ENCODE assay signal across 1 cellular context in the genomic region with DNA sequence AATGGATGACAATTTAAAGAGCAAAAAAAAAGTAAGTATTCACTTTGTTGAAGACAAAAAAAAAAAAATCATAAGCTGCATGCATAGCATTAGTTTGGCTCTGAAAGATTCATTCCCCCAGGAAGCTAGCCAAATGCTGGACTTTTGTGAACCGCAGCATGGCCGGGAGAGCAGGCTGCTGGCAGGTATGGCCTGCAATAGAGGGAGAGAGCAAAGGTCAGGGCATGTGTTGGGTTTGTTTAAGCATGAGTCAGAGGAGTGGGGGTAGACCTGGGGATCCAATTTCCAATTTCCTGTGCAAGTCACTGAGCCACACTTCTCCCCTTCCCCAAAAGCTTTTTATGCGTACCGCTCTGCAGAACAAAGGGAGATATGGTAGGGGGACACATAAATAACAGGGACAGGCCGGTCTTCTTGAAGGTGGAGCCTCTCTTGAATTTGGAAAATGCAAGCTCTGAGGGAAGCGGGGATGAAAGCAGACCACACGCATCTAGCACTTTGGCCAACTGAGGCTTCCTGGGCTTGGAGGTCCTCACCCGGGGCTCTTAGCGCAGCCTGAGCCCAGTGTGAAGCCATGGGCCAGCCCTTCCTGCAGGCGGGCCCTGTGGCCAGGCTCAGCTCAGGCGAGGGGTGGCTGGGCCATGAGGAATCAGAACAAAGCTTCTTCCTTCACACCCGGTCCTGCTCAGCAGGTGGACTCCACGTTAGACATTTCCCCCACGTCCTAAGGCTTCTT.
A peak's percentile ranks its signal among the peaks of the same experiment; 100 is the strongest.
TF ChIP-seq lines count a peak whose summit lies in the region.

No MANE protein-coding gene starts in this region.

TF ChIP-seq in HEK293, 187 proteins besides CTCF, POLR2A, EP300 and RAD21 (continued from another document and continues in another):
- TF ChIP-seq, protein P1, sequence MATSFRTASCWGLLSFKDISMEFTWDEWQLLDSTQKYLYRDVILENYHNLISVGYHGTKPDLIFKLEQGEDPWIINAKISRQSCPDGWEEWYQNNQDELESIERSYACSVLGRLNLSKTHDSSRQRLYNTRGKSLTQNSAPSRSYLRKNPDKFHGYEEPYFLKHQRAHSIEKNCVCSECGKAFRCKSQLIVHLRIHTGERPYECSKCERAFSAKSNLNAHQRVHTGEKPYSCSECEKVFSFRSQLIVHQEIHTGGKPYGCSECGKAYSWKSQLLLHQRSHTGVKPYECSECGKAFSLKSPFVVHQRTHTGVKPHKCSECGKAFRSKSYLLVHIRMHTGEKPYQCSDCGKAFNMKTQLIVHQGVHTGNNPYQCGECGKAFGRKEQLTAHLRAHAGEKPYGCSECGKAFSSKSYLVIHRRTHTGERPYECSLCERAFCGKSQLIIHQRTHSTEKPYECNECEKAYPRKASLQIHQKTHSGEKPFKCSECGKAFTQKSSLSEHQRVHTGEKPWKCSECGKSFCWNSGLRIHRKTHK (tag by site-specific recombination; IDR thresholded peaks at IDR 0.05), result no peak
- TF ChIP-seq ZBTB48 (tag by site-specific recombination; IDR thresholded peaks at IDR 0.05) (peak; percentile 83), ZBTB20 (tag by site-specific recombination; IDR thresholded peaks at IDR 0.05) (0 out of 2 replicates have a peak, but pooled peaks have one; percentile 8), ZNF501 (tag by site-specific recombination; IDR thresholded peaks at IDR 0.05) (peak; percentile 71), MZF1 (tag by site-specific recombination; IDR thresholded peaks at IDR 0.05; ENCODE audit: borderline replicate concordance) (0 out of 2 replicates have a peak, but pooled peaks have one; percentile 19), ZNF629 (tag by site-specific recombination; IDR thresholded peaks at IDR 0.05) (peak; percentile 58), ZNF132 (tag by site-specific recombination; IDR thresholded peaks at IDR 0.05; ENCODE audit: borderline replicate concordance) (no peak), GLIS2 (tag by site-specific recombination; IDR thresholded peaks at IDR 0.05) (peak; percentile 17; the same call in 1 of the 2 replicates), ZNF660 (tag by site-specific recombination; IDR thresholded peaks at IDR 0.05) (0 out of 2 replicates have a peak, but pooled peaks have one; percentile 12), FEZF1 (tag by site-specific recombination; IDR thresholded peaks at IDR 0.05) (0 out of 2 replicates have a peak, but pooled peaks have one; percentile 15), ZNF768 (tag by site-specific recombination; IDR thresholded peaks at IDR 0.05) (no peak), BCL11A (tag by site-specific recombination; IDR thresholded peaks at IDR 0.05; ENCODE audit: low read depth) (peak; percentile 85), SP7 (tag by site-specific recombination; IDR thresholded peaks at IDR 0.05) (peak; percentile 90), ZNF416 (tag by site-specific recombination; IDR thresholded peaks at IDR 0.05) (no peak), ZNF184 (tag by site-specific recombination; IDR thresholded peaks at IDR 0.05) (0 out of 2 replicates have a peak, but pooled peaks have one; percentile 25), TRIM28 (IDR thresholded peaks at IDR 0.05; ENCODE audit: borderline replicate concordance, low read length) (peak; percentile 98), ZSCAN23 (tag by site-specific recombination; IDR thresholded peaks at IDR 0.05) (peak; percentile 71), SP2 (tag by site-specific recombination; IDR thresholded peaks at IDR 0.05) (peak; percentile 49; the same call in 1 of the 2 replicates), ZNF366 (tag by site-specific recombination; conservative IDR thresholded peaks at IDR 0.05) (peak; percentile 82), ZNF2 (tag by site-specific recombination; IDR thresholded peaks at IDR 0.05) (0 out of 2 replicates have a peak, but pooled peaks have one; percentile 29), KLF9 (tag by site-specific recombination; IDR thresholded peaks at IDR 0.05; ENCODE audit: low read depth) (no peak), ZNF24 (tag by site-specific recombination; IDR thresholded peaks at IDR 0.05) (peak; percentile 14; the same call in 1 of the 2 replicates), ZXDB (tag by site-specific recombination; IDR thresholded peaks at IDR 0.05) (0 out of 2 replicates have a peak, but pooled peaks have one; percentile 41), ZNF548 (tag by site-specific recombination; IDR thresholded peaks at IDR 0.05) (no peak), ZNF174 (tag by site-specific recombination; IDR thresholded peaks at IDR 0.05) (no peak), ZNF707 (tag by site-specific recombination; IDR thresholded peaks at IDR 0.05) (no peak)
- TF ChIP-seq, protein P2, sequence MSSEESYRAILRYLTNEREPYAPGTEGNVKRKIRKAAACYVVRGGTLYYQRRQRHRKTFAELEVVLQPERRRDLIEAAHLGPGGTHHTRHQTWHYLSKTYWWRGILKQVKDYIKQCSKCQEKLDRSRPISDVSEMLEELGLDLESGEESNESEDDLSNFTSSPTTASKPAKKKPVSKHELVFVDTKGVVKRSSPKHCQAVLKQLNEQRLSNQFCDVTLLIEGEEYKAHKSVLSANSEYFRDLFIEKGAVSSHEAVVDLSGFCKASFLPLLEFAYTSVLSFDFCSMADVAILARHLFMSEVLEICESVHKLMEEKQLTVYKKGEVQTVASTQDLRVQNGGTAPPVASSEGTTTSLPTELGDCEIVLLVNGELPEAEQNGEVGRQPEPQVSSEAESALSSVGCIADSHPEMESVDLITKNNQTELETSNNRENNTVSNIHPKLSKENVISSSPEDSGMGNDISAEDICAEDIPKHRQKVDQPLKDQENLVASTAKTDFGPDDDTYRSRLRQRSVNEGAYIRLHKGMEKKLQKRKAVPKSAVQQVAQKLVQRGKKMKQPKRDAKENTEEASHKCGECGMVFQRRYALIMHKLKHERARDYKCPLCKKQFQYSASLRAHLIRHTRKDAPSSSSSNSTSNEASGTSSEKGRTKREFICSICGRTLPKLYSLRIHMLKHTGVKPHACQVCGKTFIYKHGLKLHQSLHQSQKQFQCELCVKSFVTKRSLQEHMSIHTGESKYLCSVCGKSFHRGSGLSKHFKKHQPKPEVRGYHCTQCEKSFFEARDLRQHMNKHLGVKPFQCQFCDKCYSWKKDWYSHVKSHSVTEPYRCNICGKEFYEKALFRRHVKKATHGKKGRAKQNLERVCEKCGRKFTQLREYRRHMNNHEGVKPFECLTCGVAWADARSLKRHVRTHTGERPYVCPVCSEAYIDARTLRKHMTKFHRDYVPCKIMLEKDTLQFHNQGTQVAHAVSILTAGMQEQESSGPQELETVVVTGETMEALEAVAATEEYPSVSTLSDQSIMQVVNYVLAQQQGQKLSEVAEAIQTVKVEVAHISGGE (tag by site-specific recombination; conservative IDR thresholded peaks at IDR 0.05; ENCODE audit: low read depth), result 0 out of 2 replicates have a peak, but pooled peaks have one; percentile 36
- TF ChIP-seq, protein P3, sequence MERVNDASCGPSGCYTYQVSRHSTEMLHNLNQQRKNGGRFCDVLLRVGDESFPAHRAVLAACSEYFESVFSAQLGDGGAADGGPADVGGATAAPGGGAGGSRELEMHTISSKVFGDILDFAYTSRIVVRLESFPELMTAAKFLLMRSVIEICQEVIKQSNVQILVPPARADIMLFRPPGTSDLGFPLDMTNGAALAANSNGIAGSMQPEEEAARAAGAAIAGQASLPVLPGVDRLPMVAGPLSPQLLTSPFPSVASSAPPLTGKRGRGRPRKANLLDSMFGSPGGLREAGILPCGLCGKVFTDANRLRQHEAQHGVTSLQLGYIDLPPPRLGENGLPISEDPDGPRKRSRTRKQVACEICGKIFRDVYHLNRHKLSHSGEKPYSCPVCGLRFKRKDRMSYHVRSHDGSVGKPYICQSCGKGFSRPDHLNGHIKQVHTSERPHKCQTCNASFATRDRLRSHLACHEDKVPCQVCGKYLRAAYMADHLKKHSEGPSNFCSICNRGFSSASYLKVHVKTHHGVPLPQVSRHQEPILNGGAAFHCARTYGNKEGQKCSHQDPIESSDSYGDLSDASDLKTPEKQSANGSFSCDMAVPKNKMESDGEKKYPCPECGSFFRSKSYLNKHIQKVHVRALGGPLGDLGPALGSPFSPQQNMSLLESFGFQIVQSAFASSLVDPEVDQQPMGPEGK (tag by site-specific recombination; IDR thresholded peaks at IDR 0.05), result peak; percentile 79
- TF ChIP-seq, protein P4, sequence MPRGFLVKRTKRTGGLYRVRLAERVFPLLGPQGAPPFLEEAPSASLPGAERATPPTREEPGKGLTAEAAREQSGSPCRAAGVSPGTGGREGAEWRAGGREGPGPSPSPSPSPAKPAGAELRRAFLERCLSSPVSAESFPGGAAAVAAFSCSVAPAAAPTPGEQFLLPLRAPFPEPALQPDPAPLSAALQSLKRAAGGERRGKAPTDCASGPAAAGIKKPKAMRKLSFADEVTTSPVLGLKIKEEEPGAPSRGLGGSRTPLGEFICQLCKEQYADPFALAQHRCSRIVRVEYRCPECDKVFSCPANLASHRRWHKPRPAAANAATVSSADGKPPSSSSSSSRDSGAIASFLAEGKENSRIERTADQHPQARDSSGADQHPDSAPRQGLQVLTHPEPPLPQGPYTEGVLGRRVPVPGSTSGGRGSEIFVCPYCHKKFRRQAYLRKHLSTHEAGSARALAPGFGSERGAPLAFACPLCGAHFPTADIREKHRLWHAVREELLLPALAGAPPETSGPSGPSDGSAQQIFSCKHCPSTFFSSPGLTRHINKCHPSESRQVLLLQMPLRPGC (tag by site-specific recombination; IDR thresholded peaks at IDR 0.05), result peak; percentile 64; the same call in 1 of the 2 replicates
- TF ChIP-seq, protein P5, sequence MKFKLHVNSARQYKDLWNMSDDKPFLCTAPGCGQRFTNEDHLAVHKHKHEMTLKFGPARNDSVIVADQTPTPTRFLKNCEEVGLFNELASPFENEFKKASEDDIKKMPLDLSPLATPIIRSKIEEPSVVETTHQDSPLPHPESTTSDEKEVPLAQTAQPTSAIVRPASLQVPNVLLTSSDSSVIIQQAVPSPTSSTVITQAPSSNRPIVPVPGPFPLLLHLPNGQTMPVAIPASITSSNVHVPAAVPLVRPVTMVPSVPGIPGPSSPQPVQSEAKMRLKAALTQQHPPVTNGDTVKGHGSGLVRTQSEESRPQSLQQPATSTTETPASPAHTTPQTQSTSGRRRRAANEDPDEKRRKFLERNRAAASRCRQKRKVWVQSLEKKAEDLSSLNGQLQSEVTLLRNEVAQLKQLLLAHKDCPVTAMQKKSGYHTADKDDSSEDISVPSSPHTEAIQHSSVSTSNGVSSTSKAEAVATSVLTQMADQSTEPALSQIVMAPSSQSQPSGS (tag by site-specific recombination; IDR thresholded peaks at IDR 0.05; ENCODE audit: low read depth), result no peak
- TF ChIP-seq, protein P6, sequence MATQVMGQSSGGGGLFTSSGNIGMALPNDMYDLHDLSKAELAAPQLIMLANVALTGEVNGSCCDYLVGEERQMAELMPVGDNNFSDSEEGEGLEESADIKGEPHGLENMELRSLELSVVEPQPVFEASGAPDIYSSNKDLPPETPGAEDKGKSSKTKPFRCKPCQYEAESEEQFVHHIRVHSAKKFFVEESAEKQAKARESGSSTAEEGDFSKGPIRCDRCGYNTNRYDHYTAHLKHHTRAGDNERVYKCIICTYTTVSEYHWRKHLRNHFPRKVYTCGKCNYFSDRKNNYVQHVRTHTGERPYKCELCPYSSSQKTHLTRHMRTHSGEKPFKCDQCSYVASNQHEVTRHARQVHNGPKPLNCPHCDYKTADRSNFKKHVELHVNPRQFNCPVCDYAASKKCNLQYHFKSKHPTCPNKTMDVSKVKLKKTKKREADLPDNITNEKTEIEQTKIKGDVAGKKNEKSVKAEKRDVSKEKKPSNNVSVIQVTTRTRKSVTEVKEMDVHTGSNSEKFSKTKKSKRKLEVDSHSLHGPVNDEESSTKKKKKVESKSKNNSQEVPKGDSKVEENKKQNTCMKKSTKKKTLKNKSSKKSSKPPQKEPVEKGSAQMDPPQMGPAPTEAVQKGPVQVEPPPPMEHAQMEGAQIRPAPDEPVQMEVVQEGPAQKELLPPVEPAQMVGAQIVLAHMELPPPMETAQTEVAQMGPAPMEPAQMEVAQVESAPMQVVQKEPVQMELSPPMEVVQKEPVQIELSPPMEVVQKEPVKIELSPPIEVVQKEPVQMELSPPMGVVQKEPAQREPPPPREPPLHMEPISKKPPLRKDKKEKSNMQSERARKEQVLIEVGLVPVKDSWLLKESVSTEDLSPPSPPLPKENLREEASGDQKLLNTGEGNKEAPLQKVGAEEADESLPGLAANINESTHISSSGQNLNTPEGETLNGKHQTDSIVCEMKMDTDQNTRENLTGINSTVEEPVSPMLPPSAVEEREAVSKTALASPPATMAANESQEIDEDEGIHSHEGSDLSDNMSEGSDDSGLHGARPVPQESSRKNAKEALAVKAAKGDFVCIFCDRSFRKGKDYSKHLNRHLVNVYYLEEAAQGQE (tag by site-specific recombination; IDR thresholded peaks at IDR 0.05), result peak; percentile 47
- TF ChIP-seq, protein P7, sequence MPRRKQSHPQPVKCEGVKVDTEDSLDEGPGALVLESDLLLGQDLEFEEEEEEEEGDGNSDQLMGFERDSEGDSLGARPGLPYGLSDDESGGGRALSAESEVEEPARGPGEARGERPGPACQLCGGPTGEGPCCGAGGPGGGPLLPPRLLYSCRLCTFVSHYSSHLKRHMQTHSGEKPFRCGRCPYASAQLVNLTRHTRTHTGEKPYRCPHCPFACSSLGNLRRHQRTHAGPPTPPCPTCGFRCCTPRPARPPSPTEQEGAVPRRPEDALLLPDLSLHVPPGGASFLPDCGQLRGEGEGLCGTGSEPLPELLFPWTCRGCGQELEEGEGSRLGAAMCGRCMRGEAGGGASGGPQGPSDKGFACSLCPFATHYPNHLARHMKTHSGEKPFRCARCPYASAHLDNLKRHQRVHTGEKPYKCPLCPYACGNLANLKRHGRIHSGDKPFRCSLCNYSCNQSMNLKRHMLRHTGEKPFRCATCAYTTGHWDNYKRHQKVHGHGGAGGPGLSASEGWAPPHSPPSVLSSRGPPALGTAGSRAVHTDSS (tag by site-specific recombination; IDR thresholded peaks at IDR 0.05), result no peak
- TF ChIP-seq, protein P8, sequence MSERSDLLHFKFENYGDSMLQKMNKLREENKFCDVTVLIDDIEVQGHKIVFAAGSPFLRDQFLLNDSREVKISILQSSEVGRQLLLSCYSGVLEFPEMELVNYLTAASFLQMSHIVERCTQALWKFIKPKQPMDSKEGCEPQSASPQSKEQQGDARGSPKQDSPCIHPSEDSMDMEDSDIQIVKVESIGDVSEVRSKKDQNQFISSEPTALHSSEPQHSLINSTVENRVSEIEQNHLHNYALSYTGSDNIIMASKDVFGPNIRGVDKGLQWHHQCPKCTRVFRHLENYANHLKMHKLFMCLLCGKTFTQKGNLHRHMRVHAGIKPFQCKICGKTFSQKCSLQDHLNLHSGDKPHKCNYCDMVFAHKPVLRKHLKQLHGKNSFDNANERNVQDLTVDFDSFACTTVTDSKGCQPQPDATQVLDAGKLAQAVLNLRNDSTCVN (tag by site-specific recombination; optimal IDR thresholded peaks at IDR 0.05), result peak; percentile 18
- TF ChIP-seq, protein P9, sequence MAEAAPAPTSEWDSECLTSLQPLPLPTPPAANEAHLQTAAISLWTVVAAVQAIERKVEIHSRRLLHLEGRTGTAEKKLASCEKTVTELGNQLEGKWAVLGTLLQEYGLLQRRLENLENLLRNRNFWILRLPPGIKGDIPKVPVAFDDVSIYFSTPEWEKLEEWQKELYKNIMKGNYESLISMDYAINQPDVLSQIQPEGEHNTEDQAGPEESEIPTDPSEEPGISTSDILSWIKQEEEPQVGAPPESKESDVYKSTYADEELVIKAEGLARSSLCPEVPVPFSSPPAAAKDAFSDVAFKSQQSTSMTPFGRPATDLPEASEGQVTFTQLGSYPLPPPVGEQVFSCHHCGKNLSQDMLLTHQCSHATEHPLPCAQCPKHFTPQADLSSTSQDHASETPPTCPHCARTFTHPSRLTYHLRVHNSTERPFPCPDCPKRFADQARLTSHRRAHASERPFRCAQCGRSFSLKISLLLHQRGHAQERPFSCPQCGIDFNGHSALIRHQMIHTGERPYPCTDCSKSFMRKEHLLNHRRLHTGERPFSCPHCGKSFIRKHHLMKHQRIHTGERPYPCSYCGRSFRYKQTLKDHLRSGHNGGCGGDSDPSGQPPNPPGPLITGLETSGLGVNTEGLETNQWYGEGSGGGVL (tag by site-specific recombination; IDR thresholded peaks at IDR 0.05), result peak; percentile 92
